15 cellular contexts compared by ENCODE assay signal in the genomic region with DNA sequence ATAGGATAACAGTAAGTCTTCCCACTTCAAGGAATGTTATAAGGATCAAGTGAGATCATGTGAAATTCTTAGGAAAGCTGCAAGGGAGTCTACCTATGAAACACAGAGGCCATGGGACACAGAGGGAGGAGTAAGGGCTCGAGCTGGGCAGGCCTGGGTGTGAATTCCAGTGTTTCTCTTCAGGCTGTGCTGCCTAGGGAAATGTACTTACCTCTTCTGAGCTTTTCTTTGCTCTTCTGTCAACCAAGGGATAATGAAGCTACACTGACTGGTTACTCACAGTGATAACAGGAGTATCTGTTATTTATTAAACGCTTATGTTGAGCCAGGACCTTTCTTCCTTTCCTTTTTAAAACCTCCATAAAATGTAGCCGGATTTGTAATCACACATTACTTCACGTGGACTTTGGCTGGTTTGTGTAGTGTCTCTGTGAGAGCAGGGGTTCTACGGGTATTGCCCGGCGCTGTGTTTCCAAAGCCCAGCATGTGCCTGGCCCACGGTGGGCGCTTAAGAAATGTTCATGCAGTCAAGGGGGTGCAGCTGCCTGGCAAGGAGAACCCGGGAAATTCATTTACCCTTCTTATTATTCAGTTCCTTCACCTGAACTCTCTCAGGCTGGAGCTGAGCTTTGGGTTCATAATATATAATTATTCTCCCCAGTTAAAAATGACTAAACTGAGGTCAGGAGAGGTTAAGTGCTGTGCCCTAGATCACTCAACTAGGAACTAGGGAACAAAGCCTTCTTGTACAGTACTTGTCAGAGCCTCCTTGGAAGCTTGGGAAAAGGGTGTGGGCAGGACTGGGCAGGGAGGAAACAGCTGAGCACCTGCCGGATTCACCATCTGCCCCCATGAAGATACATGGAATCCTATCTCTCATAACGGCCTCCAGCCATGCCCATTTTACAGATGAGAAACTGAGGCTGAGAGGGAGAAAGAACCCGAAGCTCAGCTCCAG.
DNase-seq lines count a peak whose midpoint lies in the region; ATAC-seq and TF ChIP-seq lines count a peak whose summit lies in the region.
"Had no signal": no experiment of that assay in that cellular context is flagged by ENCODE, and none has a peak within 500 bp of the region (broad histone marks: within the 10 kb centered on the region; RNA-seq: fewer than 3 reads in every experiment).

No MANE protein-coding gene starts in this region.

- H3K27ac ChIP-seq in left ventricle myocardium inferior (replicated peaks) (peak overlapping the region; percentile 68), muscle layer of duodenum (ENCODE audit: low read length) (peak overlapping the region; percentile 67)
- H3K27ac ChIP-seq: WERI-Rb-1 had no signal

- ATAC-seq in Right ventricle myocardium superior (ENCODE audit: poor library complexity) (no peak), HG03039 (IDR thresholded peaks at IDR 0.05; ENCODE audit: unreplicated experiment) (no peak), WTC11 (no peak)

- no peaks in the 10 kb centered on the region for H3K9me3 Mint-ChIP-seq in WTC11

- no peaks in the 10 kb centered on the region for H3K36me3 Mint-ChIP-seq in WTC11
- H3K36me3 Mint-ChIP-seq: CD8-positive, alpha-beta memory T cell had no signal

- TF ChIP-seq CTCF in left ventricle myocardium inferior (IDR thresholded peaks at IDR 0.05; ENCODE audit: borderline replicate concordance) (no peak), epithelial cell of proximal tubule (conservative IDR thresholded peaks at IDR 0.05; ENCODE audit: low read depth, low read length) (no peak), WTC11 (IDR thresholded peaks at IDR 0.05) (no peak)

- no peaks in the 10 kb centered on the region for H3K36me3 ChIP-seq in left ventricle myocardium inferior
- peaks cover 0 to 4% of the 10 kb centered on the region in 2 donors for H3K36me3 ChIP-seq in muscle layer of duodenum (ENCODE audit: control insufficient read depth in 1 of 2, insufficient read depth in 2 of 2, low read length in 2 of 2)
- H3K36me3 ChIP-seq: WERI-Rb-1 had no signal

- peaks cover 19% of the 10 kb centered on the region for H3K4me1 Mint-ChIP-seq in WTC11
- H3K4me1 Mint-ChIP-seq: CD8-positive, alpha-beta memory T cell had no signal

- DNase-seq in left ventricle myocardium inferior (no peak), Right ventricle myocardium superior (no peak), epithelial cell of proximal tubule (ENCODE audit: low read depth) (peak; percentile 67), AG08396 (ENCODE audit: low spot score) (no peak), DMS53 treated with DMSO at 0.1 percent for 48 hours (lab: John Stamatoyannopoulos, UW; ENCODE audit: unreplicated experiment) (no peak), WTC11 (ENCODE audit: low spot score) (no peak)
- DNase-seq: activated gamma-delta T cell; CD8-positive, alpha-beta memory T cell; GDM1; NCI-H510A treated with DMSO at 0.1 percent for 48 hours; OCI-M1; WERI-Rb-1 had no signal

- intact Hi-C loops in left ventricle myocardium inferior (cut with micrococcal nuclease) = no loop called here
- intact Hi-C loops in Right ventricle myocardium superior (cut with DNase I) = no loop called here

- H3K4me3 Mint-ChIP-seq in WTC11 = no peak overlapping the region
- H3K4me3 Mint-ChIP-seq: CD8-positive, alpha-beta memory T cell had no signal

- H3K27me3 Mint-ChIP-seq in WTC11 (ENCODE audit: low read depth) = no peaks in the 10 kb centered on the region; the same call in 1 of the 2 replicates

- H3K9me3 ChIP-seq in left ventricle myocardium inferior (replicated peaks) (no peaks in the 10 kb centered on the region), muscle layer of duodenum (ENCODE audit: control insufficient read depth in 1 of 2, low read length in 2 of 2) (no peaks in the 10 kb centered on the region)

- H3K4me1 ChIP-seq in left ventricle myocardium inferior = peaks cover 78% of the 10 kb centered on the region
- peaks cover 0 to 38% of the 10 kb centered on the region in 2 donors for H3K4me1 ChIP-seq in muscle layer of duodenum (ENCODE audit: control insufficient read depth in 1 of 2, insufficient read depth in 2 of 2, low read length in 2 of 2)

- H3K4me3 ChIP-seq in left ventricle myocardium inferior (no peak overlapping the region), epithelial cell of proximal tubule (ENCODE audit: low read depth, low read length) (peak overlapping the region; percentile 3), muscle layer of duodenum (ENCODE audit: low read depth in 1 of 2, low read length in 2 of 2) (peak overlapping the region in 1 of 2 donors; percentile 4)
- H3K4me3 ChIP-seq: smooth muscle cell had no signal

- H3K27me3 ChIP-seq in left ventricle myocardium inferior (ENCODE audit: low read depth) (no peaks in the 10 kb centered on the region), muscle layer of duodenum (ENCODE audit: low read depth, low read length) (no peaks in the 10 kb centered on the region)

- CTCF ChIA-PET in WTC11 (lab: Charles Lee) = interaction anchor here (1.0 kb wide), 1 partner anchor 209 kb away, joined by 3 read pairs; no protein-coding TSS in a partner anchor

- POLR2A ChIA-PET in WTC11 (lab: Charles Lee) = no interaction called here

- no peak overlapping the region for H3K27ac Mint-ChIP-seq in WTC11

TF ChIP-seq in WTC11, 78 proteins besides CTCF, POLR2A, EP300 and RAD21 (continues in another document):
- TF ChIP-seq, protein P1, sequence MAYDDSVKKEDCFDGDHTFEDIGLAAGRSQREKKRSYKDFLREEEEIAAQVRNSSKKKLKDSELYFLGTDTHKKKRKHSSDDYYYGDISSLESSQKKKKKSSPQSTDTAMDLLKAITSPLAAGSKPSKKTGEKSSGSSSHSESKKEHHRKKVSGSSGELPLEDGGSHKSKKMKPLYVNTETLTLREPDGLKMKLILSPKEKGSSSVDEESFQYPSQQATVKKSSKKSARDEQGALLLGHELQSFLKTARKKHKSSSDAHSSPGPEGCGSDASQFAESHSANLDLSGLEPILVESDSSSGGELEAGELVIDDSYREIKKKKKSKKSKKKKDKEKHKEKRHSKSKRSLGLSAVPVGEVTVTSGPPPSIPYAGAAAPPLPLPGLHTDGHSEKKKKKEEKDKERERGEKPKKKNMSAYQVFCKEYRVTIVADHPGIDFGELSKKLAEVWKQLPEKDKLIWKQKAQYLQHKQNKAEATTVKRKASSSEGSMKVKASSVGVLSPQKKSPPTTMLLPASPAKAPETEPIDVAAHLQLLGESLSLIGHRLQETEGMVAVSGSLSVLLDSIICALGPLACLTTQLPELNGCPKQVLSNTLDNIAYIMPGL (CRISPR knock-in tag; IDR thresholded peaks at IDR 0.05) = no peak
- TF ChIP-seq, protein P2, sequence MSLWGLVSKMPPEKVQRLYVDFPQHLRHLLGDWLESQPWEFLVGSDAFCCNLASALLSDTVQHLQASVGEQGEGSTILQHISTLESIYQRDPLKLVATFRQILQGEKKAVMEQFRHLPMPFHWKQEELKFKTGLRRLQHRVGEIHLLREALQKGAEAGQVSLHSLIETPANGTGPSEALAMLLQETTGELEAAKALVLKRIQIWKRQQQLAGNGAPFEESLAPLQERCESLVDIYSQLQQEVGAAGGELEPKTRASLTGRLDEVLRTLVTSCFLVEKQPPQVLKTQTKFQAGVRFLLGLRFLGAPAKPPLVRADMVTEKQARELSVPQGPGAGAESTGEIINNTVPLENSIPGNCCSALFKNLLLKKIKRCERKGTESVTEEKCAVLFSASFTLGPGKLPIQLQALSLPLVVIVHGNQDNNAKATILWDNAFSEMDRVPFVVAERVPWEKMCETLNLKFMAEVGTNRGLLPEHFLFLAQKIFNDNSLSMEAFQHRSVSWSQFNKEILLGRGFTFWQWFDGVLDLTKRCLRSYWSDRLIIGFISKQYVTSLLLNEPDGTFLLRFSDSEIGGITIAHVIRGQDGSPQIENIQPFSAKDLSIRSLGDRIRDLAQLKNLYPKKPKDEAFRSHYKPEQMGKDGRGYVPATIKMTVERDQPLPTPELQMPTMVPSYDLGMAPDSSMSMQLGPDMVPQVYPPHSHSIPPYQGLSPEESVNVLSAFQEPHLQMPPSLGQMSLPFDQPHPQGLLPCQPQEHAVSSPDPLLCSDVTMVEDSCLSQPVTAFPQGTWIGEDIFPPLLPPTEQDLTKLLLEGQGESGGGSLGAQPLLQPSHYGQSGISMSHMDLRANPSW (CRISPR knock-in tag; conservative IDR thresholded peaks at IDR 0.05; ENCODE audit: low read depth) = no peak
- TF ChIP-seq ZNF671 (CRISPR knock-in tag; IDR thresholded peaks at IDR 0.05) (no peak), MYBL2 (CRISPR knock-in tag; IDR thresholded peaks at IDR 0.05) (no peak)
- TF ChIP-seq, protein P3, sequence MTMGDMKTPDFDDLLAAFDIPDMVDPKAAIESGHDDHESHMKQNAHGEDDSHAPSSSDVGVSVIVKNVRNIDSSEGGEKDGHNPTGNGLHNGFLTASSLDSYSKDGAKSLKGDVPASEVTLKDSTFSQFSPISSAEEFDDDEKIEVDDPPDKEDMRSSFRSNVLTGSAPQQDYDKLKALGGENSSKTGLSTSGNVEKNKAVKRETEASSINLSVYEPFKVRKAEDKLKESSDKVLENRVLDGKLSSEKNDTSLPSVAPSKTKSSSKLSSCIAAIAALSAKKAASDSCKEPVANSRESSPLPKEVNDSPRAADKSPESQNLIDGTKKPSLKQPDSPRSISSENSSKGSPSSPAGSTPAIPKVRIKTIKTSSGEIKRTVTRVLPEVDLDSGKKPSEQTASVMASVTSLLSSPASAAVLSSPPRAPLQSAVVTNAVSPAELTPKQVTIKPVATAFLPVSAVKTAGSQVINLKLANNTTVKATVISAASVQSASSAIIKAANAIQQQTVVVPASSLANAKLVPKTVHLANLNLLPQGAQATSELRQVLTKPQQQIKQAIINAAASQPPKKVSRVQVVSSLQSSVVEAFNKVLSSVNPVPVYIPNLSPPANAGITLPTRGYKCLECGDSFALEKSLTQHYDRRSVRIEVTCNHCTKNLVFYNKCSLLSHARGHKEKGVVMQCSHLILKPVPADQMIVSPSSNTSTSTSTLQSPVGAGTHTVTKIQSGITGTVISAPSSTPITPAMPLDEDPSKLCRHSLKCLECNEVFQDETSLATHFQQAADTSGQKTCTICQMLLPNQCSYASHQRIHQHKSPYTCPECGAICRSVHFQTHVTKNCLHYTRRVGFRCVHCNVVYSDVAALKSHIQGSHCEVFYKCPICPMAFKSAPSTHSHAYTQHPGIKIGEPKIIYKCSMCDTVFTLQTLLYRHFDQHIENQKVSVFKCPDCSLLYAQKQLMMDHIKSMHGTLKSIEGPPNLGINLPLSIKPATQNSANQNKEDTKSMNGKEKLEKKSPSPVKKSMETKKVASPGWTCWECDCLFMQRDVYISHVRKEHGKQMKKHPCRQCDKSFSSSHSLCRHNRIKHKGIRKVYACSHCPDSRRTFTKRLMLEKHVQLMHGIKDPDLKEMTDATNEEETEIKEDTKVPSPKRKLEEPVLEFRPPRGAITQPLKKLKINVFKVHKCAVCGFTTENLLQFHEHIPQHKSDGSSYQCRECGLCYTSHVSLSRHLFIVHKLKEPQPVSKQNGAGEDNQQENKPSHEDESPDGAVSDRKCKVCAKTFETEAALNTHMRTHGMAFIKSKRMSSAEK (CRISPR knock-in tag; IDR thresholded peaks at IDR 0.05; ENCODE audit: borderline replicate concordance) = no peak
